8 cellular contexts compared by ENCODE assay signal in genomic region chr3:60010778-60011177, GRCh38.
A peak's percentile ranks its signal among the peaks of the same experiment; 100 is the strongest.
DNase-seq lines count a peak whose midpoint lies in the region; ATAC-seq lines count a peak whose summit lies in the region.

No MANE protein-coding gene starts in this region.

- DNase-seq in T-helper 2 cell (peak in 4 of 5 experiments; percentile 28 to 99 (median 67)), kidney glomerular epithelial cell (lab: John Stamatoyannopoulos, UW) (peak; percentile 8), NCI-H510A treated with DMSO at 0.1 percent for 48 hours (lab: John Stamatoyannopoulos, UW) (no peak), retina (no peak), NCI-H1417 treated with DMSO at 0.1 percent for 48 hours (lab: John Stamatoyannopoulos, UW) (no peak), DMS114 treated with DMSO at 0.1 percent for 48 hours (lab: John Stamatoyannopoulos, UW; ENCODE audit: unreplicated experiment) (no peak)

- peak; percentile 99 for ATAC-seq in GM18499 (IDR thresholded peaks at IDR 0.05; ENCODE audit: insufficient read depth, unreplicated experiment)
- peak; percentile 98 for ATAC-seq in HG02884 (IDR thresholded peaks at IDR 0.05; ENCODE audit: unreplicated experiment)

Comparison
In these comparisons a context has a peak if more than half of its experiments do, and no peak if none do; other contexts are left out.
1. DNase-seq: peak in T-helper 2 cell (4 of 5) and kidney glomerular epithelial cell (single experiment); none in NCI-H510A treated with DMSO at 0.1 percent for 48 hours (single experiment), retina (single experiment), NCI-H1417 treated with DMSO at 0.1 percent for 48 hours (single experiment) and DMS114 treated with DMSO at 0.1 percent for 48 hours (single experiment).